ENCODE assay signal across 21 cellular contexts in the genomic region with DNA sequence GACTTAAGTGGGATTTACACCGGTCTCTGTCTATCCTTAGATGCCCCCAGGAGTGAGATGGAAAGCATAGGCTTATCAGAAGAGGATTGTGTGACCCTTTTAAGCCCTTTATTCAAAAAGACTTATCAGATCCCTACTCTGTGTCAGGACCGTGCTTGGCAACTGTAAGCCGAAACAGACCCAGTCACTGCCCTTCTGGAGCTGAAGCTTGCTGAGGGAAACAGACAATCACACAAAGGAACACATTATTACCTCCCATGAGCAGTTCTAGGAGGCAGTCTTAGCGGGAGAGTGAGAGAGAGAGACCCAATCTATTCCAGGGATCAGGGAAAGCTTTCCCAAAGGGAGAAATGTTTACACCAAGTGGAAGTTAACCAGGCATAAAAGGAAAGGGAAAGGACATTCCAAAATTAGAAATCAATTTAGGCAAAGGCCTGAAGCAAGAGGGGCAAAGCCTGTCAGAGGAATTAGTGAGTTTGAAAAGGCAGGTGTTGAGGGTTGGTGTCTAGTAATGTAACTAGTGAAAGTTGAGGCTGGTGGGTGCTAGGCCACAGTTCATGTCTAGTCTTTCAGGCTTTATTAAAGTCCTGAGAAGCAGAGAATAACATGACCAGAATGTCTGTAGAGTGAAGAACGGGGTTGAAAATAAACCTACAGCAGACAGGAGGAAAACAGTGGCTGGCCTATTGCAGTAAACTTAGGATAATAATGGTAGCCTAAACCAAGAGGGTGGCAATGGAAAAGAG.
DNase-seq lines count a peak whose midpoint lies in the region; ATAC-seq and TF ChIP-seq lines count a peak whose summit lies in the region.
"Had no signal": no experiment of that assay in that cellular context is flagged by ENCODE, and none has a peak within 500 bp of the region (broad histone marks: within the 10 kb centered on the region; RNA-seq: fewer than 3 reads in every experiment).

No MANE protein-coding gene starts in this region.

- 69 to 97% methylated on average over 2 to 3 of the region's 5 CpGs for WGBS in gastroesophageal sphincter (ENCODE audit: low coverage in 1 of 2), 2 donors
- WGBS in neuronal stem cell (ENCODE audit: extremely low coverage in 2 of 2, insufficient read length in 2 of 2, insufficient replicate concordance in 1 of 2), 2 donors = no CpG with 5 or more reads among the region's 5 CpGs

- no peak overlapping the region for H3K9ac ChIP-seq in neuronal stem cell (ENCODE audit: low read depth, low read length, poor library complexity)

- DNase-seq in SJSA1 (ENCODE audit: low read depth in 1 of 2, low spot score in 2 of 2) (peak in 1 of 2 experiments; percentile 9), neuronal stem cell (ENCODE audit: low spot score) (no peak), NCI-H1105 treated with DMSO at 0.1 percent for 48 hours (lab: John Stamatoyannopoulos, UW) (no peak), Ammon's horn (ENCODE audit: low spot score) (no peak), T1000 (lab: John Stamatoyannopoulos, UW) (no peak)
- DNase-seq: activated CD4-positive, alpha-beta T cell treated with anti-CD3 and anti-CD28 coated beads for 48 hours; activated effector memory CD4-positive, alpha-beta T cell treated with Interleukin-2 at 50 U/mL for 16 hours; adrenal gland; CD4-positive, alpha-beta memory T cell; DMS79 treated with DMSO at 0.1 percent for 48 hours; effector memory CD4-positive, alpha-beta T cell; Karpas-422; lower lobe of right lung; naive thymus-derived CD4-positive, alpha-beta T cell; NCI-H1092; NCI-H2081 treated with DMSO at 0.1 percent for 48 hours; stimulated activated CD4-positive, alpha-beta T cell treated with anti-CD3 and anti-CD28 coated beads, Interleukin-15, amount 100 ng/mL, for 24 hours; testis had no signal

- no peak overlapping the region for H4K8ac ChIP-seq in neuronal stem cell (ENCODE audit: low read depth, low read length)

- H2AFZ ChIP-seq in neuronal stem cell (ENCODE audit: low read length) = peak overlapping the region; percentile 21

- no peak overlapping the region for H2BK120ac ChIP-seq in neuronal stem cell (ENCODE audit: low read depth, low read length)

- no peaks in the 10 kb centered on the region for H3K27me3 ChIP-seq in SJSA1 (replicated peaks)
- H3K27me3 ChIP-seq in gastroesophageal sphincter = no peaks in the 10 kb centered on the region
- no peaks in the 10 kb centered on the region for H3K27me3 ChIP-seq in neuronal stem cell (ENCODE audit: control insufficient read depth in 3 of 3, insufficient read depth in 3 of 3, low read depth in 1 of 3, low read length in 3 of 3)
- H3K27me3 ChIP-seq: adrenal gland, testis had no signal

- H3K79me1 ChIP-seq in neuronal stem cell (ENCODE audit: low read depth, low read length) = no peaks in the 10 kb centered on the region

- H3K18ac ChIP-seq in neuronal stem cell (ENCODE audit: low read length) = peak overlapping the region; percentile 9

- H2BK15ac ChIP-seq in neuronal stem cell (ENCODE audit: low read length) = no peak overlapping the region

- ATAC-seq in GM18867 (IDR thresholded peaks at IDR 0.05; ENCODE audit: unreplicated experiment) (peak; percentile 49), gastroesophageal sphincter (no peak), GM21360 (IDR thresholded peaks at IDR 0.05; ENCODE audit: unreplicated experiment) (no peak)
- ATAC-seq: lower lobe of right lung; naive thymus-derived CD4-positive, alpha-beta T cell had no signal

- H3K4me2 ChIP-seq in neuronal stem cell (ENCODE audit: insufficient read depth, low read length, poor library complexity, severe bottlenecking) = no peak overlapping the region

- H3K4me1 ChIP-seq in SJSA1 (replicated peaks) (peaks cover 30% of the 10 kb centered on the region), gastroesophageal sphincter (peaks cover 0 to 60% (median 17%) of the 10 kb centered on the region in 3 donors), neuronal stem cell (ENCODE audit: control insufficient read depth in 2 of 2, insufficient read depth in 1 of 2, low read depth in 1 of 2, low read length in 2 of 2) (peaks cover 8 to 29% of the 10 kb centered on the region in 2 donors)
- H3K4me1 ChIP-seq: adrenal gland, testis had no signal

- H3K23ac ChIP-seq in neuronal stem cell (ENCODE audit: low read depth, low read length, poor library complexity) = no peak overlapping the region

- TF ChIP-seq EP300 in gastroesophageal sphincter (IDR thresholded peaks at IDR 0.05) = no peak

- H3K9me3 ChIP-seq in SJSA1 (replicated peaks) (no peaks in the 10 kb centered on the region), gastroesophageal sphincter (no peaks in the 10 kb centered on the region), neuronal stem cell (replicated peaks in 1 of 2; ENCODE audit: control insufficient read depth in 2 of 2, insufficient read depth in 1 of 2, low read depth in 1 of 2, low read length in 2 of 2) (peaks cover 0 to 2% of the 10 kb centered on the region in 2 donors)
- H3K9me3 ChIP-seq: adrenal gland, lower lobe of right lung, testis had no signal

- no peak overlapping the region for H2BK12ac ChIP-seq in neuronal stem cell (ENCODE audit: low read length)

- no peak overlapping the region for H2AK5ac ChIP-seq in neuronal stem cell (ENCODE audit: low read depth, low read length)

- H3K4me3 ChIP-seq in SJSA1 (no peak overlapping the region), gastroesophageal sphincter (no peak overlapping the region), neuronal stem cell (ENCODE audit: low read length in 2 of 2) (no peak overlapping the region)
- H3K4me3 ChIP-seq: adrenal gland, lower lobe of right lung, testis had no signal

- peak overlapping the region; percentile 62 for H3K27ac ChIP-seq in SJSA1
- peak overlapping the region; percentile 15 to 64 (median 48) for H3K27ac ChIP-seq in gastroesophageal sphincter
- no peak overlapping the region for H3K27ac ChIP-seq in neuronal stem cell (replicated peaks; ENCODE audit: low read length)
- H3K27ac ChIP-seq: adrenal gland, lower lobe of right lung, testis had no signal

- no peak overlapping the region for H3K4ac ChIP-seq in neuronal stem cell (ENCODE audit: low read length)

- no peak overlapping the region for H4K91ac ChIP-seq in neuronal stem cell (ENCODE audit: low read depth, low read length, poor library complexity)

- no peak overlapping the region for H3K14ac ChIP-seq in neuronal stem cell (ENCODE audit: low read length)

- no peak overlapping the region for H2BK5ac ChIP-seq in neuronal stem cell (ENCODE audit: low read length)

- TF ChIP-seq POLR2A in gastroesophageal sphincter (IDR thresholded peaks at IDR 0.05) = no peak

- TF ChIP-seq CTCF in gastroesophageal sphincter (IDR thresholded peaks at IDR 0.05) = no peak

- H3K36me3 ChIP-seq in SJSA1 (no peaks in the 10 kb centered on the region), gastroesophageal sphincter (no peaks in the 10 kb centered on the region), neuronal stem cell (replicated peaks in 1 of 2; ENCODE audit: control insufficient read depth in 2 of 2, insufficient read depth in 2 of 2, low read length in 2 of 2) (no peaks in the 10 kb centered on the region)
- H3K36me3 ChIP-seq: adrenal gland, lower lobe of right lung had no signal
